In the genomic region with DNA sequence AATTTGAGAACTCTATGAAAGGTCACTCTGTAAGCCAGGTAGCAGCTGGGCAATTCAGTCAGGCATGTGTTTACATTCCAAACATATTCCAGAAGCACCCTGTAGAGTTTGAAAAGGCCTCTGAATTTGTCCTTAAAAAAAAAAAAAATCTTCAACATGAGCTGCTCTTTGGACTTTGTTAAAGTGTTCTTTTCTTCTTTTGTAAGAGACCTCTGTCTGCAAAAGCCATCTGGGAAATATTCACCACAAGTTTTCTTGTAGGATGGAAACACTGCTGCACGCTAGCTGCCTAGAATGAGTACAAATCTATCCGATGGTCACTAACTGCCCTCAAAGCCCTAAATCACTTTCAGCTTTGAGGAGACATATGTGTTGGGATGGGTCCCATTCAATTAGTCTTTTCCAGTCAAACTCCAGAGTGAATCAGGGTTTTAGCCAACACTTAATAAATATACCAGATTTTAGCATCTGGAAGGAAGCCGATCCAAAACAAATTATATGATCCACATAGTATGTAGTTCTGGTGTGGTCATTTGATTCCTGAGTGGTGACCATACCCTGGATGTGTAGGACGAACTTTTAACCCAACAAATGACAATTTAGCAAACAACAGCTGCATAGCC, we compare ENCODE assay signal across 14 cellular contexts.
DNase-seq lines count a peak whose midpoint lies in the region; ATAC-seq, FAIRE-seq and TF ChIP-seq lines count a peak whose summit lies in the region.
"Had no signal": no experiment of that assay in that cellular context is flagged by ENCODE, and none has a peak within 500 bp of the region (broad histone marks: within the 10 kb centered on the region; RNA-seq: fewer than 3 reads in every experiment).

No MANE protein-coding gene starts in this region.

- no peak for ATAC-seq in SK-N-SH treated with all-trans-retinoic acid at 6 μM for 48 hours
- ATAC-seq in left lung, result peak; percentile 56
- ATAC-seq in HG03196 (IDR thresholded peaks at IDR 0.05; ENCODE audit: unreplicated experiment), result no peak
- ATAC-seq: activated CD8-positive, alpha-beta T cell treated with anti-CD3 and anti-CD28 coated beads for 36 hours; natural killer cell had no signal

- H3K9me3 ChIP-seq in SK-N-SH, result no peaks in the 10 kb centered on the region
- no peaks in the 10 kb centered on the region for H3K9me3 ChIP-seq in astrocyte (ENCODE audit: insufficient read depth, low read depth, low read length)
- no peaks in the 10 kb centered on the region for H3K9me3 ChIP-seq in left lung

- TF ChIP-seq RAD21 in SK-N-SH (IDR thresholded peaks at IDR 0.05; ENCODE audit: low read length), result no peak

- peak; percentile 71 for FAIRE-seq in astrocyte (lab: Jason Lieb, UNC)
- FAIRE-seq: A204.1 had no signal

- no peaks in the 10 kb centered on the region for H3K27me3 Mint-ChIP-seq in astrocyte (ENCODE audit: low read depth, unreplicated experiment)
- H3K27me3 Mint-ChIP-seq: activated CD8-positive, alpha-beta T cell treated with anti-CD3 and anti-CD28 coated beads for 36 hours; activated naive CD4-positive, alpha-beta T cell treated with anti-CD3 and anti-CD28 coated beads, Interleukin-2, amount 50 U/mL, for 24 hours had no signal

- H3K36me3 ChIP-seq in SK-N-SH (replicated peaks in 1 of 2; ENCODE audit: control insufficient read depth in 1 of 2, insufficient read depth in 2 of 2, low read length in 1 of 2) (no peaks in the 10 kb centered on the region), astrocyte (ENCODE audit: insufficient read depth, low read length) (no peaks in the 10 kb centered on the region), left lung (no peaks in the 10 kb centered on the region)

- peaks cover 55% of the 10 kb centered on the region for H3K4me1 Mint-ChIP-seq in astrocyte (ENCODE audit: low read depth, unreplicated experiment)
- H3K4me1 Mint-ChIP-seq: activated naive CD4-positive, alpha-beta T cell treated with anti-CD3 and anti-CD28 coated beads, Interleukin-2, amount 50 U/mL, for 24 hours; natural killer cell had no signal

- no peak for TF ChIP-seq EP300 in SK-N-SH (IDR thresholded peaks at IDR 0.05; ENCODE audit: borderline replicate concordance in 1 of 2, low read depth in 1 of 2, low read length in 1 of 2)

- H3K4me3 ChIP-seq in SK-N-SH (ENCODE audit: low read depth in 2 of 2, low read length in 1 of 2) (no peak overlapping the region), astrocyte (ENCODE audit: insufficient read depth, low read depth, low read length) (no peak overlapping the region), left lung (no peak overlapping the region)

- TF ChIP-seq CTCF in SK-N-SH (IDR thresholded peaks at IDR 0.05), result no peak
- TF ChIP-seq CTCF in astrocyte (IDR thresholded peaks at IDR 0.05; ENCODE audit: insufficient read depth, low read depth, low read length), result no peak
- no peak for TF ChIP-seq CTCF in left lung (IDR thresholded peaks at IDR 0.05)

- H3K9me2 ChIP-seq in SK-N-SH, result no peaks in the 10 kb centered on the region

- no peak for DNase-seq in SK-N-SH
- peak; percentile 97 for DNase-seq in astrocyte (ENCODE audit: low read depth)
- DNase-seq in left lung, result no peak
- no peak for DNase-seq in stimulated activated CD4-positive, alpha-beta T cell treated with anti-CD3 and anti-CD28 coated beads, Interleukin-2, amount 100 ng/mL, for 48 hours
- no peak for DNase-seq in T-helper 1 cell
- DNase-seq in cerebellum (ENCODE audit: low spot score), result no peak
- DNase-seq: activated CD8-positive, alpha-beta T cell treated with anti-CD3 and anti-CD28 coated beads for 36 hours; effector memory CD4-positive, alpha-beta T cell; GF-D8; natural killer cell had no signal

- no peak overlapping the region for H3K4me2 ChIP-seq in SK-N-SH
- peak overlapping the region; percentile 48 for H3K4me2 ChIP-seq in astrocyte (ENCODE audit: low read length)

- intact Hi-C loops in left lung (cut with DNase I), result no loop called here

- no peaks in the 10 kb centered on the region for H4K20me1 ChIP-seq in SK-N-SH (ENCODE audit: insufficient read depth)
- H4K20me1 ChIP-seq in astrocyte (ENCODE audit: insufficient read depth, low read length), result no peaks in the 10 kb centered on the region

- H3K4me3 Mint-ChIP-seq in astrocyte (ENCODE audit: unreplicated experiment), result no peak overlapping the region
- H3K4me3 Mint-ChIP-seq: activated CD8-positive, alpha-beta T cell treated with anti-CD3 and anti-CD28 coated beads for 36 hours; activated naive CD4-positive, alpha-beta T cell treated with anti-CD3 and anti-CD28 coated beads, Interleukin-2, amount 50 U/mL, for 24 hours; natural killer cell had no signal

- H3F3A ChIP-seq in SK-N-SH (replicated peaks; ENCODE audit: insufficient read depth), result peaks cover 24% of the 10 kb centered on the region

- H2AFZ ChIP-seq in SK-N-SH (ENCODE audit: low read depth) (no peak overlapping the region), astrocyte (ENCODE audit: low read depth, low read length) (peak overlapping the region; percentile 12)

- H3K9ac ChIP-seq in SK-N-SH, result no peak overlapping the region
- peak overlapping the region; percentile 49 for H3K9ac ChIP-seq in astrocyte (ENCODE audit: low read length)

- POLR2A ChIA-PET in SK-N-SH (lab: Yijun Ruan, JAX), result no interaction called here

- CTCF ChIA-PET in SK-N-SH (lab: Yijun Ruan, JAX), result interaction anchor here (1.0 to 1.6 kb wide), 2 partner anchors 26 to 35 kb away, joined by 3 read pairs; no protein-coding TSS in a partner anchor

- H3K36me3 Mint-ChIP-seq in astrocyte (ENCODE audit: low read depth, unreplicated experiment), result no peaks in the 10 kb centered on the region
- H3K36me3 Mint-ChIP-seq: activated naive CD4-positive, alpha-beta T cell treated with anti-CD3 and anti-CD28 coated beads, Interleukin-2, amount 50 U/mL, for 24 hours; natural killer cell had no signal

- H3K27ac Mint-ChIP-seq in astrocyte (ENCODE audit: unreplicated experiment), result peak overlapping the region; percentile 100
- H3K27ac Mint-ChIP-seq: activated CD8-positive, alpha-beta T cell treated with anti-CD3 and anti-CD28 coated beads for 36 hours; activated naive CD4-positive, alpha-beta T cell treated with anti-CD3 and anti-CD28 coated beads, Interleukin-2, amount 50 U/mL, for 24 hours; natural killer cell had no signal

- no peaks in the 10 kb centered on the region for H3K27me3 ChIP-seq in SK-N-SH (ENCODE audit: insufficient read depth)
- no peaks in the 10 kb centered on the region for H3K27me3 ChIP-seq in astrocyte (ENCODE audit: insufficient read depth, low read length)
- no peaks in the 10 kb centered on the region for H3K27me3 ChIP-seq in left lung

- H3K79me2 ChIP-seq in SK-N-SH (ENCODE audit: insufficient read depth), result no peaks in the 10 kb centered on the region
- no peaks in the 10 kb centered on the region for H3K79me2 ChIP-seq in astrocyte (ENCODE audit: insufficient read depth, low read length)

- H3K4me1 ChIP-seq in SK-N-SH (ENCODE audit: control insufficient read depth in 1 of 2, insufficient read depth in 2 of 2, low read depth in 1 of 2, low read length in 1 of 2) (peaks cover 7 to 33% of the 10 kb centered on the region in 2 experiments), astrocyte (ENCODE audit: insufficient read depth, low read length) (peaks cover 41% of the 10 kb centered on the region), left lung (peaks cover 11 to 32% of the 10 kb centered on the region in 2 donors)

- peak overlapping the region; percentile 25 to 93; a peak in 2 of 4 replicates for H3K27ac ChIP-seq in SK-N-SH (ENCODE audit: low read depth in 2 of 2, low read length in 1 of 2)
- H3K27ac ChIP-seq in astrocyte (ENCODE audit: low read depth, low read length), result peak overlapping the region; percentile 95
- peak overlapping the region; percentile 20 to 22 for H3K27ac ChIP-seq in left lung

- WGBS in SK-N-SH (ENCODE audit: low lambda C conversion rate), result 88% methylated on average over 4 of the region's 4 CpGs

- no peaks in the 10 kb centered on the region for H3K9me3 Mint-ChIP-seq in astrocyte (ENCODE audit: unreplicated experiment)
- H3K9me3 Mint-ChIP-seq: activated CD8-positive, alpha-beta T cell treated with anti-CD3 and anti-CD28 coated beads for 36 hours; activated naive CD4-positive, alpha-beta T cell treated with anti-CD3 and anti-CD28 coated beads, Interleukin-2, amount 50 U/mL, for 24 hours had no signal

TF ChIP-seq in SK-N-SH, 30 proteins besides CTCF, POLR2A, EP300 and RAD21 (continues in another document):
- TF ChIP-seq FOXJ3 (CRISPR knock-in tag; IDR thresholded peaks at IDR 0.05) (no peak), MEF2A (IDR thresholded peaks at IDR 0.05; ENCODE audit: borderline replicate concordance, low read depth) (no peak)
- TF ChIP-seq, protein P1, sequence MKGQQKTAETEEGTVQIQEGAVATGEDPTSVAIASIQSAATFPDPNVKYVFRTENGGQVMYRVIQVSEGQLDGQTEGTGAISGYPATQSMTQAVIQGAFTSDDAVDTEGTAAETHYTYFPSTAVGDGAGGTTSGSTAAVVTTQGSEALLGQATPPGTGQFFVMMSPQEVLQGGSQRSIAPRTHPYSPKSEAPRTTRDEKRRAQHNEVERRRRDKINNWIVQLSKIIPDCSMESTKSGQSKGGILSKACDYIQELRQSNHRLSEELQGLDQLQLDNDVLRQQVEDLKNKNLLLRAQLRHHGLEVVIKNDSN (IDR thresholded peaks at IDR 0.05; ENCODE audit: borderline replicate concordance, low read depth), result no peak

TF ChIP-seq in SK-N-SH treated with all-trans-retinoic acid at 6 μM for 48 hours, 23 proteins besides CTCF, POLR2A, EP300 and RAD21 (continues in another document):
- TF ChIP-seq ZC3H10 (CRISPR knock-in tag; IDR thresholded peaks at IDR 0.05) (no peak), ARNTL (CRISPR knock-in tag; IDR thresholded peaks at IDR 0.05; ENCODE audit: borderline replicate concordance, low read depth) (no peak), ZNF565 (CRISPR knock-in tag; conservative IDR thresholded peaks at IDR 0.05; ENCODE audit: low read depth) (no peak), SNAI2 (CRISPR knock-in tag; IDR thresholded peaks at IDR 0.05) (no peak), ZNF8 (CRISPR knock-in tag; IDR thresholded peaks at IDR 0.05) (no peak), GLIS3 (CRISPR knock-in tag; IDR thresholded peaks at IDR 0.05) (no peak)
- TF ChIP-seq, protein P2, sequence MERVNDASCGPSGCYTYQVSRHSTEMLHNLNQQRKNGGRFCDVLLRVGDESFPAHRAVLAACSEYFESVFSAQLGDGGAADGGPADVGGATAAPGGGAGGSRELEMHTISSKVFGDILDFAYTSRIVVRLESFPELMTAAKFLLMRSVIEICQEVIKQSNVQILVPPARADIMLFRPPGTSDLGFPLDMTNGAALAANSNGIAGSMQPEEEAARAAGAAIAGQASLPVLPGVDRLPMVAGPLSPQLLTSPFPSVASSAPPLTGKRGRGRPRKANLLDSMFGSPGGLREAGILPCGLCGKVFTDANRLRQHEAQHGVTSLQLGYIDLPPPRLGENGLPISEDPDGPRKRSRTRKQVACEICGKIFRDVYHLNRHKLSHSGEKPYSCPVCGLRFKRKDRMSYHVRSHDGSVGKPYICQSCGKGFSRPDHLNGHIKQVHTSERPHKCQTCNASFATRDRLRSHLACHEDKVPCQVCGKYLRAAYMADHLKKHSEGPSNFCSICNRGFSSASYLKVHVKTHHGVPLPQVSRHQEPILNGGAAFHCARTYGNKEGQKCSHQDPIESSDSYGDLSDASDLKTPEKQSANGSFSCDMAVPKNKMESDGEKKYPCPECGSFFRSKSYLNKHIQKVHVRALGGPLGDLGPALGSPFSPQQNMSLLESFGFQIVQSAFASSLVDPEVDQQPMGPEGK (CRISPR knock-in tag; IDR thresholded peaks at IDR 0.05; ENCODE audit: borderline replicate concordance), result no peak

Comparison
In these comparisons a context has a peak if more than half of its experiments do, and no peak if none do; other contexts are left out.
1. H3K27ac ChIP-seq: peak in every context shown above with its lines; median percentile 95 in astrocyte; 59 in SK-N-SH; 21 in left lung.